Comparison of ENCODE assay signal across 1 cellular context in genomic region chr20:58888521-58889333, GRCh38.
A peak's percentile ranks its signal among the peaks of the same experiment; 100 is the strongest.
TF ChIP-seq lines count a peak whose summit lies in the region.

No MANE protein-coding gene starts in this region.

TF ChIP-seq in K562, 482 proteins besides CTCF, POLR2A, EP300 and RAD21 (continued from another document and continues in another):
- TF ChIP-seq, protein P1, sequence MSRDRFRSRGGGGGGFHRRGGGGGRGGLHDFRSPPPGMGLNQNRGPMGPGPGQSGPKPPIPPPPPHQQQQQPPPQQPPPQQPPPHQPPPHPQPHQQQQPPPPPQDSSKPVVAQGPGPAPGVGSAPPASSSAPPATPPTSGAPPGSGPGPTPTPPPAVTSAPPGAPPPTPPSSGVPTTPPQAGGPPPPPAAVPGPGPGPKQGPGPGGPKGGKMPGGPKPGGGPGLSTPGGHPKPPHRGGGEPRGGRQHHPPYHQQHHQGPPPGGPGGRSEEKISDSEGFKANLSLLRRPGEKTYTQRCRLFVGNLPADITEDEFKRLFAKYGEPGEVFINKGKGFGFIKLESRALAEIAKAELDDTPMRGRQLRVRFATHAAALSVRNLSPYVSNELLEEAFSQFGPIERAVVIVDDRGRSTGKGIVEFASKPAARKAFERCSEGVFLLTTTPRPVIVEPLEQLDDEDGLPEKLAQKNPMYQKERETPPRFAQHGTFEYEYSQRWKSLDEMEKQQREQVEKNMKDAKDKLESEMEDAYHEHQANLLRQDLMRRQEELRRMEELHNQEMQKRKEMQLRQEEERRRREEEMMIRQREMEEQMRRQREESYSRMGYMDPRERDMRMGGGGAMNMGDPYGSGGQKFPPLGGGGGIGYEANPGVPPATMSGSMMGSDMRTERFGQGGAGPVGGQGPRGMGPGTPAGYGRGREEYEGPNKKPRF (IDR thresholded peaks at IDR 0.05; ENCODE audit: low read depth, low read length): no peak
- TF ChIP-seq, protein P2, sequence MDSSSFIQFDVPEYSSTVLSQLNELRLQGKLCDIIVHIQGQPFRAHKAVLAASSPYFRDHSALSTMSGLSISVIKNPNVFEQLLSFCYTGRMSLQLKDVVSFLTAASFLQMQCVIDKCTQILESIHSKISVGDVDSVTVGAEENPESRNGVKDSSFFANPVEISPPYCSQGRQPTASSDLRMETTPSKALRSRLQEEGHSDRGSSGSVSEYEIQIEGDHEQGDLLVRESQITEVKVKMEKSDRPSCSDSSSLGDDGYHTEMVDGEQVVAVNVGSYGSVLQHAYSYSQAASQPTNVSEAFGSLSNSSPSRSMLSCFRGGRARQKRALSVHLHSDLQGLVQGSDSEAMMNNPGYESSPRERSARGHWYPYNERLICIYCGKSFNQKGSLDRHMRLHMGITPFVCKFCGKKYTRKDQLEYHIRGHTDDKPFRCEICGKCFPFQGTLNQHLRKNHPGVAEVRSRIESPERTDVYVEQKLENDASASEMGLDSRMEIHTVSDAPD (CRISPR knock-in tag; IDR thresholded peaks at IDR 0.05): no peak
- TF ChIP-seq MAFK (IDR thresholded peaks at IDR 0.05; ENCODE audit: low read length) (no peak), XRCC3 (IDR thresholded peaks at IDR 0.05) (no peak), TAF7 (tag; IDR thresholded peaks at IDR 0.05) (no peak), SMARCE1 (IDR thresholded peaks at IDR 0.05) (no peak), KAT8 (IDR thresholded peaks at IDR 0.05; ENCODE audit: low read depth) (no peak), GTF2F1 (IDR thresholded peaks at IDR 0.05; ENCODE audit: low read depth, low read length) (0 out of 2 replicates have a peak, but pooled peaks have one; percentile 55), RBM15 (IDR thresholded peaks at IDR 0.05; ENCODE audit: insufficient read depth, low read length) (no peak), CREM (IDR thresholded peaks at IDR 0.05; ENCODE audit: low read depth) (peak; percentile 96), CHD1 (IDR thresholded peaks at IDR 0.05; ENCODE audit: low read length) (no peak), TBP (optimal IDR thresholded peaks at IDR 0.05; ENCODE audit: low read depth, low read length) (peak; percentile 97), ELF1 (tag; IDR thresholded peaks at IDR 0.05) (no peak), PPARD (CRISPR knock-in tag; IDR thresholded peaks at IDR 0.05) (no peak), PML (IDR thresholded peaks at IDR 0.05; ENCODE audit: low read length) (peak; percentile 47; the same call in 1 of the 2 replicates), L3MBTL2 (IDR thresholded peaks at IDR 0.05) (peak; percentile 22; the same call in 1 of the 2 replicates), AFF4 (CRISPR knock-in tag; IDR thresholded peaks at IDR 0.05) (no peak), TOE1 (IDR thresholded peaks at IDR 0.05; ENCODE audit: borderline replicate concordance) (no peak), TOE1 (CRISPR knock-in tag; IDR thresholded peaks at IDR 0.05; ENCODE audit: borderline replicate concordance, low read depth) (no peak), RNF219 (CRISPR knock-in tag; IDR thresholded peaks at IDR 0.05) (no peak), E4F1 (CRISPR knock-in tag; IDR thresholded peaks at IDR 0.05; ENCODE audit: borderline replicate concordance) (no peak), HNRNPUL1 (IDR thresholded peaks at IDR 0.05; ENCODE audit: low read length) (no peak), ZFP30 (CRISPR knock-in tag; IDR thresholded peaks at IDR 0.05; ENCODE audit: borderline replicate concordance) (no peak), KLF10 (CRISPR knock-in tag; IDR thresholded peaks at IDR 0.05) (no peak), MYBL2 (IDR thresholded peaks at IDR 0.05; ENCODE audit: low read depth) (no peak), MYBL2 (CRISPR knock-in tag; IDR thresholded peaks at IDR 0.05; ENCODE audit: borderline replicate concordance) (no peak), STAT6 (CRISPR knock-in tag; IDR thresholded peaks at IDR 0.05) (no peak), MIER1 (IDR thresholded peaks at IDR 0.05; ENCODE audit: low read depth) (no peak), XRCC4 (IDR thresholded peaks at IDR 0.05; ENCODE audit: extremely low read depth, insufficient read depth, insufficient read length) (no peak), BMI1 (IDR thresholded peaks at IDR 0.05; ENCODE audit: low read length) (no peak), ZNF395 (CRISPR knock-in tag; IDR thresholded peaks at IDR 0.05) (no peak), GATA2 (CRISPR knock-in tag; IDR thresholded peaks at IDR 0.05) (no peak), SP1 (CRISPR knock-in tag; IDR thresholded peaks at IDR 0.05) (no peak), HDGF (IDR thresholded peaks at IDR 0.05) (no peak), KLF1 (tag; IDR thresholded peaks at IDR 0.05) (no peak), CCNT2 (IDR thresholded peaks at IDR 0.05; ENCODE audit: borderline replicate concordance, extremely low read depth, insufficient read length, low read depth, low read length) (peak; percentile 26), ZFPM2 (CRISPR knock-in tag; IDR thresholded peaks at IDR 0.05) (no peak), ZC3H11A (IDR thresholded peaks at IDR 0.05; ENCODE audit: low read depth, low read length) (no peak), ZNF408 (CRISPR knock-in tag; IDR thresholded peaks at IDR 0.05; ENCODE audit: low read depth) (no peak), ARID1B (IDR thresholded peaks at IDR 0.05) (no peak), BHLHE40 (IDR thresholded peaks at IDR 0.05; ENCODE audit: low read length) (no peak), ADNP (tag; IDR thresholded peaks at IDR 0.05) (no peak), BDP1 (IDR thresholded peaks at IDR 0.05; ENCODE audit: insufficient read depth, insufficient read length) (no peak), SUPT5H (IDR thresholded peaks at IDR 0.05) (0 out of 2 replicates have a peak, but pooled peaks have one; percentile 56)
- TF ChIP-seq, protein P3, sequence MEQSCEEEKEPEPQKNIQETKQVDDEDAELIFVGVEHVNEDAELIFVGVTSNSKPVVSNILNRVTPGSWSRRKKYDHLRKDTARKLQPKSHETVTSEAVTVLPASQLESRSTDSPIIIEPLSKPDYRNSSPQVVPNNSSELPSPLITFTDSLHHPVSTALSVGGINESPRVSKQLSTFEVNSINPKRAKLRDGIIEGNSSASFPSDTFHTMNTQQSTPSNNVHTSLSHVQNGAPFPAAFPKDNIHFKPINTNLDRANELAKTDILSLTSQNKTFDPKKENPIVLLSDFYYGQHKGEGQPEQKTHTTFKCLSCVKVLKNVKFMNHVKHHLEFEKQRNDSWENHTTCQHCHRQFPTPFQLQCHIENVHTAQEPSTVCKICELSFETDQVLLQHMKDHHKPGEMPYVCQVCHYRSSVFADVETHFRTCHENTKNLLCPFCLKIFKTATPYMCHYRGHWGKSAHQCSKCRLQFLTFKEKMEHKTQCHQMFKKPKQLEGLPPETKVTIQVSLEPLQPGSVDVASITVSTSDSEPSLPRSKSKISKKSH (CRISPR knock-in tag; IDR thresholded peaks at IDR 0.05): no peak
- TF ChIP-seq, protein P4, sequence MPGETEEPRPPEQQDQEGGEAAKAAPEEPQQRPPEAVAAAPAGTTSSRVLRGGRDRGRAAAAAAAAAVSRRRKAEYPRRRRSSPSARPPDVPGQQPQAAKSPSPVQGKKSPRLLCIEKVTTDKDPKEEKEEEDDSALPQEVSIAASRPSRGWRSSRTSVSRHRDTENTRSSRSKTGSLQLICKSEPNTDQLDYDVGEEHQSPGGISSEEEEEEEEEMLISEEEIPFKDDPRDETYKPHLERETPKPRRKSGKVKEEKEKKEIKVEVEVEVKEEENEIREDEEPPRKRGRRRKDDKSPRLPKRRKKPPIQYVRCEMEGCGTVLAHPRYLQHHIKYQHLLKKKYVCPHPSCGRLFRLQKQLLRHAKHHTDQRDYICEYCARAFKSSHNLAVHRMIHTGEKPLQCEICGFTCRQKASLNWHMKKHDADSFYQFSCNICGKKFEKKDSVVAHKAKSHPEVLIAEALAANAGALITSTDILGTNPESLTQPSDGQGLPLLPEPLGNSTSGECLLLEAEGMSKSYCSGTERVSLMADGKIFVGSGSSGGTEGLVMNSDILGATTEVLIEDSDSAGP (CRISPR knock-in tag; IDR thresholded peaks at IDR 0.05): no peak
